1 cellular context compared by ENCODE assay signal in genomic region chr11:45853616-45854219, GRCh38.
TF ChIP-seq lines count a peak whose summit lies in the region.

No MANE protein-coding gene starts in this region.

TF ChIP-seq in WTC11, 78 proteins besides CTCF, POLR2A, EP300 and RAD21 (continued from another document):
- TF ChIP-seq AR (CRISPR knock-in tag; IDR thresholded peaks at IDR 0.05) (no peak), CREB1 (CRISPR knock-in tag; IDR thresholded peaks at IDR 0.05) (no peak), PRDM15 (CRISPR knock-in tag; IDR thresholded peaks at IDR 0.05) (no peak), ZNF425 (CRISPR knock-in tag; conservative IDR thresholded peaks at IDR 0.05) (no peak), ZNF317 (CRISPR knock-in tag; IDR thresholded peaks at IDR 0.05; ENCODE audit: borderline replicate concordance, low read depth) (no peak), ESRRA (CRISPR knock-in tag; IDR thresholded peaks at IDR 0.05; ENCODE audit: borderline replicate concordance) (no peak)
